In the genomic region with DNA sequence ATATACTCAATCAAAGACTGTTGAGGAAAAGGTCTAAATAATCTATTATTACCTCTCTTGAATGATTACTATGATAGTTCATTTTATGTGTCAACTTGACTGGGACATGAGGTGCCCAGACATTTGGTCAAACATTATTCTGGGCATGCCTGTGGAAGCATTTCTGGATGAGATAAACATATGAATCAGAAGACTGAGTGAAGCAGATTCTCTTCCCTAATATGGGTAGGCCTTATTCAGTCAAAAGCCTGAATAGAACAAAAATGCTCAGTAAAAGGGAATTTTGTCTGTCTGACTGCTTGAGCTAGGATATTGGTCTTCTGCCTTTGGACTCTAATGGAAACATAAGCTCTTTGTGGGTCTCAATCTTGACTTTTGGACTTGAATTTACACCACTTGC, we compare ENCODE assay signal across 1 cellular context.
TF ChIP-seq lines count a peak whose summit lies in the region.

No MANE protein-coding gene starts in this region.

TF ChIP-seq in GM23338, 12 proteins besides CTCF, POLR2A, EP300 and RAD21 (continued from another document):
- TF ChIP-seq EZH2 (IDR thresholded peaks at IDR 0.05; ENCODE audit: low read depth, unreplicated experiment) (no peak), CREB1 (CRISPR knock-in tag; IDR thresholded peaks at IDR 0.05; ENCODE audit: low read depth) (no peak), REST (IDR thresholded peaks at IDR 0.05; ENCODE audit: unreplicated experiment) (no peak), EZH2phosphoT487 (IDR thresholded peaks at IDR 0.05; ENCODE audit: unreplicated experiment) (no peak)
- TF ChIP-seq, protein P1, sequence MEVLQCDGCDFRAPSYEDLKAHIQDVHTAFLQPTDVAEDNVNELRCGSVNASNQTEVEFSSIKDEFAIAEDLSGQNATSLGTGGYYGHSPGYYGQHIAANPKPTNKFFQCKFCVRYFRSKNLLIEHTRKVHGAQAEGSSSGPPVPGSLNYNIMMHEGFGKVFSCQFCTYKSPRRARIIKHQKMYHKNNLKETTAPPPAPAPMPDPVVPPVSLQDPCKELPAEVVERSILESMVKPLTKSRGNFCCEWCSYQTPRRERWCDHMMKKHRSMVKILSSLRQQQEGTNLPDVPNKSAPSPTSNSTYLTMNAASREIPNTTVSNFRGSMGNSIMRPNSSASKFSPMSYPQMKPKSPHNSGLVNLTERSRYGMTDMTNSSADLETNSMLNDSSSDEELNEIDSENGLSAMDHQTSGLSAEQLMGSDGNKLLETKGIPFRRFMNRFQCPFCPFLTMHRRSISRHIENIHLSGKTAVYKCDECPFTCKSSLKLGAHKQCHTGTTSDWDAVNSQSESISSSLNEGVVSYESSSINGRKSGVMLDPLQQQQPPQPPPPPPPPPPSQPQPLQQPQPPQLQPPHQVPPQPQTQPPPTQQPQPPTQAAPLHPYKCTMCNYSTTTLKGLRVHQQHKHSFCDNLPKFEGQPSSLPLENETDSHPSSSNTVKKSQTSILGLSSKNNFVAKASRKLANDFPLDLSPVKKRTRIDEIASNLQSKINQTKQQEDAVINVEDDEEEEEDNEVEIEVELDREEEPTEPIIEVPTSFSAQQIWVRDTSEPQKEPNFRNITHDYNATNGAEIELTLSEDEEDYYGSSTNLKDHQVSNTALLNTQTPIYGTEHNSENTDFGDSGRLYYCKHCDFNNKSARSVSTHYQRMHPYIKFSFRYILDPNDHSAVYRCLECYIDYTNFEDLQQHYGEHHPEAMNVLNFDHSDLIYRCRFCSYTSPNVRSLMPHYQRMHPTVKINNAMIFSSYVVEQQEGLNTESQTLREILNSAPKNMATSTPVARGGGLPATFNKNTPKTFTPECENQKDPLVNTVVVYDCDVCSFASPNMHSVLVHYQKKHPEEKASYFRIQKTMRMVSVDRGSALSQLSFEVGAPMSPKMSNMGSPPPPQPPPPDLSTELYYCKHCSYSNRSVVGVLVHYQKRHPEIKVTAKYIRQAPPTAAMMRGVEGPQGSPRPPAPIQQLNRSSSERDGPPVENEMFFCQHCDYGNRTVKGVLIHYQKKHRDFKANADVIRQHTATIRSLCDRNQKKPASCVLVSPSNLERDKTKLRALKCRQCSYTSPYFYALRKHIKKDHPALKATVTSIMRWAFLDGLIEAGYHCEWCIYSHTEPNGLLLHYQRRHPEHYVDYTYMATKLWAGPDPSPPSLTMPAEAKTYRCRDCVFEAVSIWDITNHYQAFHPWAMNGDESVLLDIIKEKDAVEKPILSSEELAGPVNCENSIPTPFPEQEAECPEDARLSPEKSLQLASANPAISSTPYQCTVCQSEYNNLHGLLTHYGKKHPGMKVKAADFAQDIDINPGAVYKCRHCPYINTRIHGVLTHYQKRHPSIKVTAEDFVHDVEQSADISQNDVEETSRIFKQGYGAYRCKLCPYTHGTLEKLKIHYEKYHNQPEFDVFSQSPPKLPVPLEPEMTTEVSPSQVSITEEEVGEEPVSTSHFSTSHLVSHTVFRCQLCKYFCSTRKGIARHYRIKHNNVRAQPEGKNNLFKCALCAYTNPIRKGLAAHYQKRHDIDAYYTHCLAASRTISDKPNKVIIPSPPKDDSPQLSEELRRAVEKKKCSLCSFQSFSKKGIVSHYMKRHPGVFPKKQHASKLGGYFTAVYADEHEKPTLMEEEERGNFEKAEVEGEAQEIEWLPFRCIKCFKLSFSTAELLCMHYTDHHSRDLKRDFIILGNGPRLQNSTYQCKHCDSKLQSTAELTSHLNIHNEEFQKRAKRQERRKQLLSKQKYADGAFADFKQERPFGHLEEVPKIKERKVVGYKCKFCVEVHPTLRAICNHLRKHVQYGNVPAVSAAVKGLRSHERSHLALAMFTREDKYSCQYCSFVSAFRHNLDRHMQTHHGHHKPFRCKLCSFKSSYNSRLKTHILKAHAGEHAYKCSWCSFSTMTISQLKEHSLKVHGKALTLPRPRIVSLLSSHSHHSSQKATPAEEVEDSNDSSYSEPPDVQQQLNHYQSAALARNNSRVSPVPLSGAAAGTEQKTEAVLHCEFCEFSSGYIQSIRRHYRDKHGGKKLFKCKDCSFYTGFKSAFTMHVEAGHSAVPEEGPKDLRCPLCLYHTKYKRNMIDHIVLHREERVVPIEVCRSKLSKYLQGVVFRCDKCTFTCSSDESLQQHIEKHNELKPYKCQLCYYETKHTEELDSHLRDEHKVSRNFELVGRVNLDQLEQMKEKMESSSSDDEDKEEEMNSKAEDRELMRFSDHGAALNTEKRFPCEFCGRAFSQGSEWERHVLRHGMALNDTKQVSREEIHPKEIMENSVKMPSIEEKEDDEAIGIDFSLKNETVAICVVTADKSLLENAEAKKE (CRISPR knock-in tag; IDR thresholded peaks at IDR 0.05), result no peak
